Comparison of ENCODE assay signal across 8 cellular contexts in genomic region chr4:153465583-153465921, GRCh38. TPM values are rescaled to one million over a fixed set of nuclear protein-coding genes. Genes with fewer than 3 reads are reported as not detected.
DNase-seq lines count a peak whose midpoint lies in the region; ATAC-seq and TF ChIP-seq lines count a peak whose summit lies in the region.

No MANE protein-coding gene starts in this region.

- peak overlapping the region; percentile 96 for H2AFZ ChIP-seq in parathyroid adenoma

- no peak overlapping the region for H3K9ac ChIP-seq in parathyroid adenoma

- H3K79me2 ChIP-seq in parathyroid adenoma: no peaks in the 10 kb centered on the region

- no peaks in the 10 kb centered on the region for H3K9me3 Mint-ChIP-seq in activated naive CD8-positive, alpha-beta T cell (ENCODE audit: low read depth)

- DNase-seq in Daoy (ENCODE audit: low read depth): peak; percentile 46
- DNase-seq in NCI-H146 (lab: John Stamatoyannopoulos, UW): peak; percentile 58
- peak; percentile 58 to 68 (median 65) for DNase-seq in heart left ventricle
- DNase-seq in ecto neural progenitor cell (ENCODE audit: low spot score): no peak

- WGBS in heart left ventricle, 4 donors: 2% methylated on average over 16 of the region's 16 CpGs

- TF ChIP-seq CTCF in heart left ventricle (IDR thresholded peaks at IDR 0.05) (peak in 8 of 12 donors; percentile 16 to 53 (median 34)), parathyroid adenoma (IDR thresholded peaks at IDR 0.05) (no peak)

- H3K27me3 Mint-ChIP-seq in activated naive CD8-positive, alpha-beta T cell: no peaks in the 10 kb centered on the region

- H3K36me3 Mint-ChIP-seq in activated naive CD8-positive, alpha-beta T cell: peaks cover 11% of the 10 kb centered on the region

- intact Hi-C loops in heart left ventricle (cut with DNase I): loop anchor here in 9 of 10 donors (1.0 to 10.0 kb wide), 12 partner anchors 67 to 321 kb away; partner anchors contain the start of gene MND1 (in 4 of the 9)

- peak overlapping the region; percentile 86 for H3K4me2 ChIP-seq in parathyroid adenoma (ENCODE audit: low read length)

- ATAC-seq in GM21737 (IDR thresholded peaks at IDR 0.05; ENCODE audit: unreplicated experiment): peak; percentile 1
- peak; percentile 36 to 65 (median 56) for ATAC-seq in heart left ventricle
- ATAC-seq in GM19397 (IDR thresholded peaks at IDR 0.05; ENCODE audit: unreplicated experiment): no peak

- H3K9me3 ChIP-seq in heart left ventricle: no peaks in the 10 kb centered on the region
- H3K9me3 ChIP-seq in parathyroid adenoma (ENCODE audit: control insufficient read depth, low read length): no peaks in the 10 kb centered on the region

- H3K4me3 Mint-ChIP-seq in activated naive CD8-positive, alpha-beta T cell: peak overlapping the region; percentile 89

- peak overlapping the region; percentile 93 for H3K27ac Mint-ChIP-seq in activated naive CD8-positive, alpha-beta T cell

- H3K4me3 ChIP-seq in heart left ventricle: peak overlapping the region; percentile 51 to 99 (median 85)
- H3K4me3 ChIP-seq in parathyroid adenoma (ENCODE audit: low read depth, low read length): peak overlapping the region; percentile 73

- H3K36me3 ChIP-seq in heart left ventricle (peaks cover 0 to 1% (median 0%) of the 10 kb centered on the region in 9 donors), parathyroid adenoma (ENCODE audit: control insufficient read depth, insufficient read depth, low read length) (no peaks in the 10 kb centered on the region)

- TF ChIP-seq POLR2A in heart left ventricle (IDR thresholded peaks at IDR 0.05): no peak

- H3K27ac ChIP-seq in heart left ventricle (peak overlapping the region in 11 of 12 donors; percentile 78 to 93 (median 86)), parathyroid adenoma (peak overlapping the region; percentile 63)

- H3K4me1 ChIP-seq in heart left ventricle (peaks cover 0 to 53% (median 28%) of the 10 kb centered on the region in 12 donors), parathyroid adenoma (peaks cover 2% of the 10 kb centered on the region)

- no peaks in the 10 kb centered on the region for H3K27me3 ChIP-seq in heart left ventricle
- H3K27me3 ChIP-seq in parathyroid adenoma (ENCODE audit: control insufficient read depth, insufficient read depth, low read length): no peaks in the 10 kb centered on the region

- peaks cover 39% of the 10 kb centered on the region for H3K4me1 Mint-ChIP-seq in activated naive CD8-positive, alpha-beta T cell (ENCODE audit: low read depth)

RNA-seq across cellular contexts. Expression of gene TMEM131L, which starts 0.6 kb away (rescaled TPM):
- 6.6 and 8.1 TPM in 2 replicates for total RNA-seq in Daoy (2014; rRNA removed; shearing (Covaris generic))
- 10 to 100 TPM; 10.9 to 22.2 (median 19.9) TPM for total RNA-seq in heart left ventricle
- polyA plus RNA-seq in heart left ventricle: 1 to 10 TPM; 3.8 TPM
